In genomic region chr9:133956520-133957076, GRCh38 we compare ENCODE assay signal across 10 cellular contexts. TPM values are rescaled to one million over a fixed set of nuclear protein-coding genes. Genes with fewer than 3 reads are reported as not detected.
DNase-seq lines count a peak whose midpoint lies in the region; TF ChIP-seq lines count a peak whose summit lies in the region.
"Had no signal": no experiment of that assay in that cellular context is flagged by ENCODE, and none has a peak within 500 bp of the region (broad histone marks: within the 10 kb centered on the region; RNA-seq: fewer than 3 reads in every experiment).

No MANE protein-coding gene starts in this region.

- H3K36me3 Mint-ChIP-seq in glutamatergic neuron (ENCODE audit: unreplicated experiment) (no peaks in the 10 kb centered on the region), progenitor cell of endocrine pancreas (ENCODE audit: insufficient read depth) (peaks cover 1% of the 10 kb centered on the region)

- peak overlapping the region; percentile 35; the same call in 1 of the 2 replicates for H3K9ac ChIP-seq in SK-N-SH

- peak overlapping the region; percentile 69 for H3K4me2 ChIP-seq in SK-N-SH

- DNase-seq in GM03348 (ENCODE audit: low spot score): peak; percentile 81
- peak; percentile 87 for DNase-seq in SK-N-SH
- DNase-seq in glutamatergic neuron: peak; percentile 28
- DNase-seq in progenitor cell of endocrine pancreas (ENCODE audit: low spot score, unreplicated experiment): no peak
- no peak for DNase-seq in effector CD8-positive, alpha-beta T cell (lab: John Stamatoyannopoulos, UW)
- no peak for DNase-seq in NK-92 treated with Interleukin-12 subunit alpha and Interleukin-12 subunit beta, amount 100 ng/mL, for 24 hours (lab: John Stamatoyannopoulos, UW)
- no peak for DNase-seq in NCI-H345 (lab: John Stamatoyannopoulos, UW)
- no peak for DNase-seq in central memory CD4-positive, alpha-beta T cell
- DNase-seq: amniotic stem cell; stimulated activated CD4-positive, alpha-beta T cell treated with anti-CD3 and anti-CD28 coated beads, Interleukin-4, amount 100 ng/mL, for 24 hours had no signal

- no peak overlapping the region for H2AFZ ChIP-seq in SK-N-SH (ENCODE audit: low read depth)

- H3K79me2 ChIP-seq in SK-N-SH (ENCODE audit: insufficient read depth): peaks cover 86% of the 10 kb centered on the region

- H3F3A ChIP-seq in SK-N-SH (replicated peaks; ENCODE audit: insufficient read depth): no peaks in the 10 kb centered on the region

- H3K4me1 Mint-ChIP-seq in glutamatergic neuron (ENCODE audit: low read depth, unreplicated experiment) (peaks cover 49% of the 10 kb centered on the region), progenitor cell of endocrine pancreas (ENCODE audit: low read depth) (peaks cover 40% of the 10 kb centered on the region)

- peak overlapping the region; percentile 86 for H3K27ac Mint-ChIP-seq in glutamatergic neuron (ENCODE audit: unreplicated experiment)
- peak overlapping the region; percentile 90 for H3K27ac Mint-ChIP-seq in progenitor cell of endocrine pancreas

- peak overlapping the region; percentile 60 for H3K4me3 Mint-ChIP-seq in glutamatergic neuron (ENCODE audit: unreplicated experiment)
- peak overlapping the region; percentile 32 for H3K4me3 Mint-ChIP-seq in progenitor cell of endocrine pancreas (ENCODE audit: low read depth)

- H3K27me3 Mint-ChIP-seq in glutamatergic neuron (ENCODE audit: unreplicated experiment) (peaks cover 29% of the 10 kb centered on the region), progenitor cell of endocrine pancreas (no peaks in the 10 kb centered on the region)

- peaks cover 21% of the 10 kb centered on the region for H3K9me3 Mint-ChIP-seq in glutamatergic neuron (ENCODE audit: unreplicated experiment)
- no peaks in the 10 kb centered on the region for H3K9me3 Mint-ChIP-seq in progenitor cell of endocrine pancreas (ENCODE audit: low read depth)

- no peak for TF ChIP-seq CTCF in SK-N-SH (IDR thresholded peaks at IDR 0.05)
- no peak for TF ChIP-seq CTCF in glutamatergic neuron (IDR thresholded peaks at IDR 0.05; ENCODE audit: partially characterized antibody, unreplicated experiment)
- TF ChIP-seq CTCF in progenitor cell of endocrine pancreas (IDR thresholded peaks at IDR 0.05; ENCODE audit: unreplicated experiment): no peak

- peaks cover 17 to 57% of the 10 kb centered on the region in 2 experiments for H3K4me1 ChIP-seq in SK-N-SH (ENCODE audit: control insufficient read depth in 1 of 2, insufficient read depth in 2 of 2, low read depth in 1 of 2, low read length in 1 of 2)

- H3K4me3 ChIP-seq in SK-N-SH (ENCODE audit: low read depth in 2 of 2, low read length in 1 of 2): peak overlapping the region in 1 of 2 experiments; percentile 35; a peak in 1 of 4 replicates

- H3K9me2 ChIP-seq in SK-N-SH: no peaks in the 10 kb centered on the region

- 0 out of 4 replicates have a peak, but pooled peaks of 1 of the 2 experiments have one; percentile 3 for TF ChIP-seq EP300 in SK-N-SH (IDR thresholded peaks at IDR 0.05; ENCODE audit: borderline replicate concordance in 1 of 2, low read depth in 1 of 2, low read length in 1 of 2)

- H3K36me3 ChIP-seq in SK-N-SH (replicated peaks in 1 of 2; ENCODE audit: control insufficient read depth in 1 of 2, insufficient read depth in 2 of 2, low read length in 1 of 2): no peaks in the 10 kb centered on the region

- WGBS in SK-N-SH (ENCODE audit: low lambda C conversion rate): 53% methylated on average over 8 of the region's 14 CpGs

- H3K27ac ChIP-seq in SK-N-SH (ENCODE audit: low read depth in 2 of 2, low read length in 1 of 2): peak overlapping the region; percentile 43 to 46; a peak in 3 of 4 replicates

- POLR2A ChIA-PET in SK-N-SH (lab: Yijun Ruan, JAX): interaction anchor here (0.7 kb wide), 1 partner anchor 9 kb away, joined by 3 read pairs; no protein-coding TSS in a partner anchor

- CTCF ChIA-PET in SK-N-SH (lab: Yijun Ruan, JAX): interaction anchor here (0.8 to 1.9 kb wide), 12 partner anchors 10 to 174 kb away, joined by 3 to 8 read pairs (median 4); no protein-coding TSS in a partner anchor

- no peaks in the 10 kb centered on the region for H3K27me3 ChIP-seq in SK-N-SH (ENCODE audit: insufficient read depth)

- peak; percentile 2; the same call in 1 of the 2 replicates for TF ChIP-seq RAD21 in SK-N-SH (IDR thresholded peaks at IDR 0.05; ENCODE audit: low read length)

- H4K20me1 ChIP-seq in SK-N-SH (ENCODE audit: insufficient read depth): peaks cover 84% of the 10 kb centered on the region

- H3K9me3 ChIP-seq in SK-N-SH: no peaks in the 10 kb centered on the region

TF ChIP-seq in SK-N-SH, 30 proteins besides CTCF, POLR2A, EP300 and RAD21:
- no peak for TF ChIP-seq TCF12 (IDR thresholded peaks at IDR 0.05)
- TF ChIP-seq CHD2 (IDR thresholded peaks at IDR 0.05; ENCODE audit: low read length, partially characterized antibody): peak; percentile 39
- TF ChIP-seq, protein P1, sequence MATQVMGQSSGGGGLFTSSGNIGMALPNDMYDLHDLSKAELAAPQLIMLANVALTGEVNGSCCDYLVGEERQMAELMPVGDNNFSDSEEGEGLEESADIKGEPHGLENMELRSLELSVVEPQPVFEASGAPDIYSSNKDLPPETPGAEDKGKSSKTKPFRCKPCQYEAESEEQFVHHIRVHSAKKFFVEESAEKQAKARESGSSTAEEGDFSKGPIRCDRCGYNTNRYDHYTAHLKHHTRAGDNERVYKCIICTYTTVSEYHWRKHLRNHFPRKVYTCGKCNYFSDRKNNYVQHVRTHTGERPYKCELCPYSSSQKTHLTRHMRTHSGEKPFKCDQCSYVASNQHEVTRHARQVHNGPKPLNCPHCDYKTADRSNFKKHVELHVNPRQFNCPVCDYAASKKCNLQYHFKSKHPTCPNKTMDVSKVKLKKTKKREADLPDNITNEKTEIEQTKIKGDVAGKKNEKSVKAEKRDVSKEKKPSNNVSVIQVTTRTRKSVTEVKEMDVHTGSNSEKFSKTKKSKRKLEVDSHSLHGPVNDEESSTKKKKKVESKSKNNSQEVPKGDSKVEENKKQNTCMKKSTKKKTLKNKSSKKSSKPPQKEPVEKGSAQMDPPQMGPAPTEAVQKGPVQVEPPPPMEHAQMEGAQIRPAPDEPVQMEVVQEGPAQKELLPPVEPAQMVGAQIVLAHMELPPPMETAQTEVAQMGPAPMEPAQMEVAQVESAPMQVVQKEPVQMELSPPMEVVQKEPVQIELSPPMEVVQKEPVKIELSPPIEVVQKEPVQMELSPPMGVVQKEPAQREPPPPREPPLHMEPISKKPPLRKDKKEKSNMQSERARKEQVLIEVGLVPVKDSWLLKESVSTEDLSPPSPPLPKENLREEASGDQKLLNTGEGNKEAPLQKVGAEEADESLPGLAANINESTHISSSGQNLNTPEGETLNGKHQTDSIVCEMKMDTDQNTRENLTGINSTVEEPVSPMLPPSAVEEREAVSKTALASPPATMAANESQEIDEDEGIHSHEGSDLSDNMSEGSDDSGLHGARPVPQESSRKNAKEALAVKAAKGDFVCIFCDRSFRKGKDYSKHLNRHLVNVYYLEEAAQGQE (IDR thresholded peaks at IDR 0.05; ENCODE audit: low read depth, low read length): no peak
- no peak for TF ChIP-seq MAX (IDR thresholded peaks at IDR 0.05; ENCODE audit: low read depth)
TF ChIP-seq in SK-N-SH: peak in this region for 1.

RNA-seq across cellular contexts. Expression of gene VAV2, which starts 35.5 kb away (rescaled TPM):
- 12.9 and 14.9 TPM in 2 replicates for polyA plus RNA-seq in SK-N-SH (2012; rRNA removed)
- 9.1 and 12.6 TPM in 2 replicates for polyA plus RNA-seq in SK-N-SH (2012; cell fraction: cytosol; rRNA removed)
- polyA plus RNA-seq in SK-N-SH (2012; cell fraction: nucleus; rRNA removed): 23.3 and 24.1 TPM in 2 replicates
- total RNA-seq in glutamatergic neuron (ENCODE audit: unreplicated experiment): 270 TPM
- total RNA-seq in progenitor cell of endocrine pancreas: 80.6 and 82.8 TPM in 2 replicates

Comparison
In these comparisons a context has a peak if more than half of its experiments do, and no peak if none do; other contexts are left out.
1. DNase-seq: peak in GM03348 (single experiment), SK-N-SH (single experiment) and glutamatergic neuron (single experiment); none in progenitor cell of endocrine pancreas (single experiment), effector CD8-positive, alpha-beta T cell (single experiment), NK-92 treated with Interleukin-12 subunit alpha and Interleukin-12 subunit beta, amount 100 ng/mL, for 24 hours (single experiment), NCI-H345 (single experiment) and central memory CD4-positive, alpha-beta T cell (single experiment).